8 cellular contexts compared by ENCODE assay signal in genomic region chr16:67279296-67280089, GRCh38. TPM values are rescaled to one million over a fixed set of nuclear protein-coding genes. Genes with fewer than 3 reads are reported as not detected.
A peak's percentile ranks its signal among the peaks of the same experiment; 100 is the strongest.
DNase-seq lines count a peak whose midpoint lies in the region; ATAC-seq and TF ChIP-seq lines count a peak whose summit lies in the region.

PLEKHG4 (plus strand) TSS chr16:67279532; CDS start chr16:67280045, 513 bp downstream.

- TF ChIP-seq CTCF in prostate gland (IDR thresholded peaks at IDR 0.05), result peak; percentile 72 to 91 (median 80)

- H3K27me3 Mint-ChIP-seq in activated naive CD4-positive, alpha-beta T cell treated with anti-CD3 and anti-CD28 coated beads, Interleukin-2, amount 50 U/mL, for 24 hours, result no peaks in the 10 kb centered on the region

- H3K9me3 ChIP-seq in prostate gland, result no peaks in the 10 kb centered on the region

- no peaks in the 10 kb centered on the region for H3K36me3 ChIP-seq in prostate gland

- no peaks in the 10 kb centered on the region for H3K9me3 Mint-ChIP-seq in activated naive CD4-positive, alpha-beta T cell treated with anti-CD3 and anti-CD28 coated beads, Interleukin-2, amount 50 U/mL, for 24 hours

- ATAC-seq in GM21529 (IDR thresholded peaks at IDR 0.05; ENCODE audit: unreplicated experiment) (peak; percentile 85), SK-N-SH treated with all-trans-retinoic acid at 6 μM for 48 hours (peak; percentile 82), Right ventricle myocardium superior (ENCODE audit: poor library complexity) (peak; percentile 91)

- H3K4me3 Mint-ChIP-seq in activated naive CD4-positive, alpha-beta T cell treated with anti-CD3 and anti-CD28 coated beads, Interleukin-2, amount 50 U/mL, for 24 hours, result peak within 1 kb of the TSS; percentile 92

- peak within 1 kb of the TSS; percentile 1 to 22 for H3K27ac ChIP-seq in prostate gland

- TF ChIP-seq POLR2A in prostate gland (IDR thresholded peaks at IDR 0.05), result no peak

- peak within 1 kb of the TSS; percentile 88 for H3K27ac Mint-ChIP-seq in activated naive CD4-positive, alpha-beta T cell treated with anti-CD3 and anti-CD28 coated beads, Interleukin-2, amount 50 U/mL, for 24 hours

- H3K27me3 ChIP-seq in prostate gland (replicated peaks; ENCODE audit: insufficient read depth), result no peaks in the 10 kb centered on the region

- intact Hi-C loops in Right ventricle myocardium superior (cut with DNase I) (no loop called here), prostate gland (cut with DNase I) (loop anchor here (10.0 kb wide), 1 partner anchor 115 kb away; the partner anchor contains the start of gene TPPP3)

- peaks cover 13% of the 10 kb centered on the region for H3K4me1 Mint-ChIP-seq in activated naive CD4-positive, alpha-beta T cell treated with anti-CD3 and anti-CD28 coated beads, Interleukin-2, amount 50 U/mL, for 24 hours

- peak; percentile 61 for DNase-seq in DMS153 treated with DMSO at 0.1 percent for 48 hours (lab: John Stamatoyannopoulos, UW; ENCODE audit: unreplicated experiment)
- peak; percentile 61 to 73 for DNase-seq in Kasumi-1 (lab: John Stamatoyannopoulos, UW)
- DNase-seq in Right ventricle myocardium superior, result peak; percentile 84
- DNase-seq in prostate gland (ENCODE audit: low spot score), result peak; percentile 55
- peak; percentile 70 for DNase-seq in ureter (ENCODE audit: low spot score)

- H3K4me1 ChIP-seq in prostate gland (replicated peaks), result peaks cover 4% of the 10 kb centered on the region

- H3K36me3 Mint-ChIP-seq in activated naive CD4-positive, alpha-beta T cell treated with anti-CD3 and anti-CD28 coated beads, Interleukin-2, amount 50 U/mL, for 24 hours, result peaks cover 4% of the 10 kb centered on the region

- H3K4me3 ChIP-seq in prostate gland, result peak within 1 kb of the TSS; percentile 44 to 48

- 66% methylated on average over 33 of the region's 83 CpGs for WGBS in prostate gland

TF ChIP-seq in SK-N-SH treated with all-trans-retinoic acid at 6 μM for 48 hours, 23 proteins besides CTCF, POLR2A, EP300 and RAD21:
- TF ChIP-seq ZFP3 (CRISPR knock-in tag; IDR thresholded peaks at IDR 0.05), result peak; percentile 40; the same call in 1 of the 2 replicates
- peak; percentile 62; the same call in 1 of the 2 replicates for TF ChIP-seq SNAI2 (CRISPR knock-in tag; IDR thresholded peaks at IDR 0.05)
- no peak for TF ChIP-seq ISL1 (CRISPR knock-in tag; IDR thresholded peaks at IDR 0.05)

RNA-seq across cellular contexts. Expression of gene PLEKHG4, which starts in this region (rescaled TPM):
- 0.89 TPM for total RNA-seq in Right ventricle myocardium superior
- total RNA-seq in prostate gland, result 10 to 100 TPM in 1 of 2 donors, 1 to 10 TPM in 1; 7.7 to 57.8 TPM
- total RNA-seq in ureter, result 10.3 TPM

Comparison
In these comparisons a context has a peak if more than half of its experiments do, and no peak if none do; other contexts are left out.
1. Peak in every context shown above with its lines: DNase-seq, ATAC-seq, H3K4me3 ChIP-seq and H3K27ac ChIP-seq.
2. Peak in DNase-seq and ATAC-seq in Right ventricle myocardium superior; RNA of the gene not detected or under 1 TPM.